Comparison of ENCODE assay signal across 2 cellular contexts in genomic region chr17:42997390-42997983, GRCh38.
TF ChIP-seq lines count a peak whose summit lies in the region.

No MANE protein-coding gene starts in this region.

TF ChIP-seq in H1, 55 proteins besides CTCF, POLR2A, EP300 and RAD21:
- no peak for TF ChIP-seq JUND (IDR thresholded peaks at IDR 0.05; ENCODE audit: low read length)
- TF ChIP-seq ATF3 (IDR thresholded peaks at IDR 0.05; ENCODE audit: insufficient read depth, low read depth, low read length) = no peak
- TF ChIP-seq RXRA (IDR thresholded peaks at IDR 0.05; ENCODE audit: insufficient read depth, low read depth, low read length) = no peak
- TF ChIP-seq GABPA (IDR thresholded peaks at IDR 0.05; ENCODE audit: borderline replicate concordance, insufficient read depth, low read length) = no peak
- TF ChIP-seq KDM5A (IDR thresholded peaks at IDR 0.05; ENCODE audit: low read length) = no peak
- no peak for TF ChIP-seq RNF2 (IDR thresholded peaks at IDR 0.05; ENCODE audit: borderline replicate concordance, low read depth, low read length, missing control alignments, poor library complexity, severe bottlenecking)
- TF ChIP-seq RBBP5 (IDR thresholded peaks at IDR 0.05; ENCODE audit: borderline replicate concordance, low read depth, low read length) = no peak

TF ChIP-seq in HEK293T, 16 proteins besides CTCF, POLR2A, EP300 and RAD21:
- TF ChIP-seq CTBP1 (IDR thresholded peaks at IDR 0.05; ENCODE audit: borderline replicate concordance) (no peak), TARDBP (IDR thresholded peaks at IDR 0.05) (no peak), NFRKB (IDR thresholded peaks at IDR 0.05) (no peak), L3MBTL2 (conservative IDR thresholded peaks at IDR 0.05) (no peak; the same call in 1 of the 2 replicates), SUZ12 (IDR thresholded peaks at IDR 0.05) (no peak), ZNF384 (IDR thresholded peaks at IDR 0.05) (no peak), HDGF (IDR thresholded peaks at IDR 0.05; ENCODE audit: borderline replicate concordance) (no peak), ELF4 (IDR thresholded peaks at IDR 0.05) (no peak), FOXK2 (IDR thresholded peaks at IDR 0.05) (no peak), BHLHE40 (IDR thresholded peaks at IDR 0.05; ENCODE audit: borderline replicate concordance) (no peak), SP1 (IDR thresholded peaks at IDR 0.05) (no peak), LEF1 (IDR thresholded peaks at IDR 0.05; ENCODE audit: borderline replicate concordance) (no peak), FOXM1 (IDR thresholded peaks at IDR 0.05; ENCODE audit: borderline replicate concordance) (no peak; the same call in 1 of the 2 replicates), ARNT (IDR thresholded peaks at IDR 0.05) (no peak), FOXA1 (IDR thresholded peaks at IDR 0.05) (no peak), PKNOX1 (IDR thresholded peaks at IDR 0.05) (no peak)
